13 cellular contexts compared by ENCODE assay signal in genomic region chr1:171788696-171789095, GRCh38. TPM values are rescaled to one million over a fixed set of nuclear protein-coding genes. Genes with fewer than 3 reads are reported as not detected.
DNase-seq lines count a peak whose midpoint lies in the region; ATAC-seq and TF ChIP-seq lines count a peak whose summit lies in the region.
"Had no signal": no experiment of that assay in that cellular context is flagged by ENCODE, and none has a peak within 500 bp of the region (broad histone marks: within the 10 kb centered on the region; RNA-seq: fewer than 3 reads in every experiment).

No MANE protein-coding gene starts in this region.

- no peak overlapping the region for H3K4me3 ChIP-seq in cardiac fibroblast (replicated peaks in 1 of 2; ENCODE audit: low read depth in 2 of 2, low read length in 2 of 2)
- H3K4me3 ChIP-seq in thyroid gland (replicated peaks in 1 of 3) = no peak overlapping the region

- H3K27ac ChIP-seq in thyroid gland = no peak overlapping the region

- H3K4me1 ChIP-seq in thyroid gland = no peaks in the 10 kb centered on the region

- H3K27me3 ChIP-seq in thyroid gland = no peaks in the 10 kb centered on the region

- TF ChIP-seq CTCF in cardiac fibroblast (IDR thresholded peaks at IDR 0.05; ENCODE audit: low read depth, low read length) (no peak), thyroid gland (IDR thresholded peaks at IDR 0.05) (no peak)

- H3K36me3 ChIP-seq in thyroid gland = peaks cover 64 to 71% of the 10 kb centered on the region in 2 donors

- no peaks in the 10 kb centered on the region for H3K9me3 ChIP-seq in thyroid gland

- no peak for TF ChIP-seq POLR2A in thyroid gland (IDR thresholded peaks at IDR 0.05)

- intact Hi-C loops in thyroid gland (cut with DNase I) = no loop called here

- WGBS in thyroid gland, 2 donors = 81 to 82% methylated on average over 5 of the region's 5 CpGs

- DNase-seq in Daoy (ENCODE audit: low read depth) (peak; percentile 78), M059J (ENCODE audit: low read depth) (peak; percentile 91), cardiac fibroblast (ENCODE audit: low read depth in 2 of 2) (peak; percentile 63 to 93), non-pigmented ciliary epithelial cell (ENCODE audit: low read depth) (peak; percentile 47), thyroid gland (no peak), D341Med (ENCODE audit: low spot score) (no peak)
- DNase-seq: activated CD4-positive, alpha-beta T cell treated with anti-CD3 and anti-CD28 coated beads for 1 hour; DMS153; NCI-H1417; NCI-H69; nucleus accumbens; stimulated activated naive B cell treated with anti-CD40 and anti-IgM and Interleukin-4, amounts not matched to agents 10 μg/mL and 1 μg/mL and 100 μg/mL, for 72 hours had no signal

- ATAC-seq in HG02571 (IDR thresholded peaks at IDR 0.05; ENCODE audit: unreplicated experiment) = no peak
- ATAC-seq: stimulated activated naive B cell treated with anti-CD40 and anti-IgM and Interleukin-4, amounts not matched to agents 10 μg/mL and 1 μg/mL and 100 μg/mL, for 72 hours had no signal

RNA-seq across cellular contexts. Expression of gene METTL13, which starts 7.2 kb away (rescaled TPM):
- total RNA-seq in Daoy (2014; rRNA removed; shearing (Covaris generic)) = 46.6 and 50.6 TPM in 2 replicates
- total RNA-seq in M059J (2014; rRNA removed; shearing (Covaris generic)) = 21.1 and 27.9 TPM in 2 replicates
- 10 to 100 TPM; 19.9 to 23.8 (median 22.7) TPM for total RNA-seq in thyroid gland

RNA-seq across cellular contexts. Expression of gene VAMP4, which starts 46.8 kb away (rescaled TPM):
- total RNA-seq in Daoy (2014; rRNA removed; shearing (Covaris generic)) = 4.6 and 5.3 TPM in 2 replicates
- 11.4 and 12.4 TPM in 2 replicates for total RNA-seq in M059J (2014; rRNA removed; shearing (Covaris generic))
- 10 to 100 TPM; 16.3 to 23.2 (median 17.8) TPM for total RNA-seq in thyroid gland

RNA-seq across cellular contexts. Expression of gene DNM3, which starts 52.6 kb away (rescaled TPM):
- 4.3 and 4.5 TPM in 2 replicates for total RNA-seq in Daoy (2014; rRNA removed; shearing (Covaris generic))
- total RNA-seq in M059J (2014; rRNA removed; shearing (Covaris generic)) = 2.1 and 3.1 TPM in 2 replicates
- total RNA-seq in thyroid gland = 10 to 100 TPM in 2 of 4 donors, 1 to 10 TPM in 2; 9.0 to 13.6 (median 10.8) TPM

Comparison
In these comparisons a context has a peak if more than half of its experiments do, and no peak if none do; other contexts are left out.
1. DNase-seq: peak in Daoy (single experiment), M059J (single experiment), cardiac fibroblast (2 of 2) and non-pigmented ciliary epithelial cell (single experiment); none in thyroid gland (0 of 2) and D341Med (single experiment).